ENCODE assay signal across 8 cellular contexts in the genomic region with DNA sequence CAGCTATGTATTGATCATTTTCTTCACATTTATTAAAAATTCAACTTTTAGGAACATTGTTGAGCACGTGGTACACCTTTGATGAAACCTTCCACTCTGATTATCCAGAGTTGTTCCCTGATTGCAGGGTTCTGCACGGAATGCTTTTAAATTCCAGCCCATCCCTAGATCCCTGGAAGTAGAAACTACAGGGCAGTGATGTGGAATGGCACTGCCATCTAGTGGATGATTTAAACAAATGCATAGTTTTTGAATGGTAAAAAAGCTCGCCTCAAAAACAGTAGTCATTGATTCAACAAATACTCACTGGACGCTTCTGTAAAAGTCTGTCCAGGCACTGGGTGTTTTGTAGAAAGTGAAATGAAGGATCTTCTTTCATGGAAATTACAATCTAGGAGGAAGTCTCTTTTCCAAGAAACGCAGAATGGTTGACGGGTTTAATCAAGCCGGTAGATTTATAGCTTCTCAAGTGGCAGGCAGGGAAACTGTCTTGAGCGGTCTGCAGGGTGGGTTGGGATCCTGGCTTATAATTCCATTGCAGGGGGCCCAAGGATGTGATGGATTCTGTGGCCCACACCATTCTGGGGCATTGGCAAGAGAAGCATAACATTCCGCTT.
DNase-seq lines count a peak whose midpoint lies in the region; ATAC-seq and TF ChIP-seq lines count a peak whose summit lies in the region.

No MANE protein-coding gene starts in this region.

- H3K4me1 ChIP-seq in OCI-LY1 (ENCODE audit: insufficient read depth, low read length, severe bottlenecking) (no peaks in the 10 kb centered on the region), colonic mucosa (no peaks in the 10 kb centered on the region), liver (ENCODE audit: control insufficient read depth in 4 of 4, insufficient read depth in 4 of 4, low read length in 3 of 4) (peaks cover 0 to 5% (median 2%) of the 10 kb centered on the region in 4 donors)

- H3K36me3 ChIP-seq in OCI-LY1 (ENCODE audit: insufficient read depth, low read length) (no peaks in the 10 kb centered on the region), colonic mucosa (no peaks in the 10 kb centered on the region), liver (ENCODE audit: control insufficient read depth in 4 of 4, insufficient read depth in 3 of 4, low read depth in 1 of 4, low read length in 3 of 4) (peaks cover 0 to 2% (median 0%) of the 10 kb centered on the region in 4 donors)

- no peak overlapping the region for H3K4me2 ChIP-seq in OCI-LY1 (ENCODE audit: low read length)

- H3K27ac ChIP-seq in OCI-LY1 (ENCODE audit: low read depth, low read length, poor library complexity, severe bottlenecking) = no peak overlapping the region
- H3K27ac ChIP-seq in colonic mucosa = no peak overlapping the region
- H3K27ac ChIP-seq in liver (ENCODE audit: low read depth in 1 of 2, low read length in 2 of 2) = no peak overlapping the region

- no peaks in the 10 kb centered on the region for H3K79me2 ChIP-seq in OCI-LY1 (ENCODE audit: insufficient read depth, low read length)

- H3K9ac ChIP-seq in OCI-LY1 (ENCODE audit: low read length) (no peak overlapping the region), colonic mucosa (ENCODE audit: low read depth in 2 of 2, low read length in 2 of 2) (no peak overlapping the region), liver (ENCODE audit: low read depth in 1 of 2, low read length in 2 of 2) (no peak overlapping the region)

- H2AFZ ChIP-seq in OCI-LY1 (ENCODE audit: low read length) = no peak overlapping the region

- H3K9me3 ChIP-seq in OCI-LY1 (ENCODE audit: low read length) = no peaks in the 10 kb centered on the region
- no peaks in the 10 kb centered on the region for H3K9me3 ChIP-seq in colonic mucosa
- no peaks in the 10 kb centered on the region for H3K9me3 ChIP-seq in liver (ENCODE audit: control insufficient read depth in 4 of 4, low read length in 3 of 4)

- no peaks in the 10 kb centered on the region for H3F3A ChIP-seq in OCI-LY1 (ENCODE audit: insufficient read depth, low read length)

- TF ChIP-seq CTCF in OCI-LY1 (IDR thresholded peaks at IDR 0.05; ENCODE audit: low read length) (peak; percentile 89), colonic mucosa (IDR thresholded peaks at IDR 0.05) (peak; percentile 68), liver (IDR thresholded peaks at IDR 0.05; ENCODE audit: low read depth, low read length, missing input control) (peak; percentile 75)

- H3K9me2 ChIP-seq in OCI-LY1 (ENCODE audit: low read depth, low read length) = no peaks in the 10 kb centered on the region

- DNase-seq in COLO829 (ENCODE audit: low spot score) (peak; percentile 43), HCEC 1CT (peak; percentile 60), colonic mucosa (no peak)

- peak; percentile 95 for TF ChIP-seq RAD21 in liver (IDR thresholded peaks at IDR 0.05)

- ATAC-seq in HG03025 (IDR thresholded peaks at IDR 0.05; ENCODE audit: low FRiP score, unreplicated experiment) (no peak), HG03196 (IDR thresholded peaks at IDR 0.05; ENCODE audit: unreplicated experiment) (no peak), GM21423 (IDR thresholded peaks at IDR 0.05; ENCODE audit: unreplicated experiment) (no peak)

- H4K20me1 ChIP-seq in OCI-LY1 (ENCODE audit: insufficient read depth, low read length) = no peaks in the 10 kb centered on the region

- 50% methylated on average over 9 of the region's 9 CpGs for WGBS in liver

- H3K4me3 ChIP-seq in OCI-LY1 (ENCODE audit: low read depth, low read length, poor library complexity, severe bottlenecking) (no peak overlapping the region), colonic mucosa (no peak overlapping the region), liver (ENCODE audit: low read depth in 1 of 3, low read length in 3 of 3) (no peak overlapping the region)

- intact Hi-C loops in colonic mucosa (cut with DNase I) = no loop called here

- H3K27me3 ChIP-seq in OCI-LY1 (ENCODE audit: insufficient read depth, low read length) (no peaks in the 10 kb centered on the region), colonic mucosa (no peaks in the 10 kb centered on the region), liver (ENCODE audit: control insufficient read depth in 4 of 4, insufficient read depth in 4 of 4, low read length in 3 of 4) (no peaks in the 10 kb centered on the region)

TF ChIP-seq in liver, 16 proteins besides CTCF, POLR2A, EP300 and RAD21:
- TF ChIP-seq YY1 (IDR thresholded peaks at IDR 0.05) (no peak), TAF1 (conservative IDR thresholded peaks at IDR 0.05) (no peak), HNF4A (conservative IDR thresholded peaks at IDR 0.05) (no peak)
- TF ChIP-seq, protein P1, sequence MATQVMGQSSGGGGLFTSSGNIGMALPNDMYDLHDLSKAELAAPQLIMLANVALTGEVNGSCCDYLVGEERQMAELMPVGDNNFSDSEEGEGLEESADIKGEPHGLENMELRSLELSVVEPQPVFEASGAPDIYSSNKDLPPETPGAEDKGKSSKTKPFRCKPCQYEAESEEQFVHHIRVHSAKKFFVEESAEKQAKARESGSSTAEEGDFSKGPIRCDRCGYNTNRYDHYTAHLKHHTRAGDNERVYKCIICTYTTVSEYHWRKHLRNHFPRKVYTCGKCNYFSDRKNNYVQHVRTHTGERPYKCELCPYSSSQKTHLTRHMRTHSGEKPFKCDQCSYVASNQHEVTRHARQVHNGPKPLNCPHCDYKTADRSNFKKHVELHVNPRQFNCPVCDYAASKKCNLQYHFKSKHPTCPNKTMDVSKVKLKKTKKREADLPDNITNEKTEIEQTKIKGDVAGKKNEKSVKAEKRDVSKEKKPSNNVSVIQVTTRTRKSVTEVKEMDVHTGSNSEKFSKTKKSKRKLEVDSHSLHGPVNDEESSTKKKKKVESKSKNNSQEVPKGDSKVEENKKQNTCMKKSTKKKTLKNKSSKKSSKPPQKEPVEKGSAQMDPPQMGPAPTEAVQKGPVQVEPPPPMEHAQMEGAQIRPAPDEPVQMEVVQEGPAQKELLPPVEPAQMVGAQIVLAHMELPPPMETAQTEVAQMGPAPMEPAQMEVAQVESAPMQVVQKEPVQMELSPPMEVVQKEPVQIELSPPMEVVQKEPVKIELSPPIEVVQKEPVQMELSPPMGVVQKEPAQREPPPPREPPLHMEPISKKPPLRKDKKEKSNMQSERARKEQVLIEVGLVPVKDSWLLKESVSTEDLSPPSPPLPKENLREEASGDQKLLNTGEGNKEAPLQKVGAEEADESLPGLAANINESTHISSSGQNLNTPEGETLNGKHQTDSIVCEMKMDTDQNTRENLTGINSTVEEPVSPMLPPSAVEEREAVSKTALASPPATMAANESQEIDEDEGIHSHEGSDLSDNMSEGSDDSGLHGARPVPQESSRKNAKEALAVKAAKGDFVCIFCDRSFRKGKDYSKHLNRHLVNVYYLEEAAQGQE (IDR thresholded peaks at IDR 0.05) = no peak
